In genomic region chr1:148729128-148729527, GRCh38 we compare ENCODE assay signal across 8 cellular contexts. TPM values are rescaled to one million over a fixed set of nuclear protein-coding genes. Genes with fewer than 3 reads are reported as not detected.
DNase-seq lines count a peak whose midpoint lies in the region; ATAC-seq, FAIRE-seq and TF ChIP-seq lines count a peak whose summit lies in the region.
"Not testable (repeated sequence)": the region's sequence is repeated elsewhere in the genome, so short reads cannot be mapped to it uniquely, and the experiment has no call there.

No MANE protein-coding gene starts in this region.

- no CpG with 5 or more reads among the region's 3 CpGs for WGBS in body of pancreas, 2 donors

- H3K9me3 ChIP-seq in body of pancreas; naive thymus-derived CD4-positive, alpha-beta T cell (ENCODE audit: control insufficient read depth in 2 of 3, low read length in 3 of 3): not testable (repeated sequence)

- ATAC-seq in GM18907 (IDR thresholded peaks at IDR 0.05; ENCODE audit: unreplicated experiment), result peak; percentile 74
- peak; percentile 64 for ATAC-seq in GM21360 (IDR thresholded peaks at IDR 0.05; ENCODE audit: unreplicated experiment)
- peak; percentile 72 for ATAC-seq in HG02610 (IDR thresholded peaks at IDR 0.05; ENCODE audit: unreplicated experiment)
- peak; percentile 57 for ATAC-seq in HG03064 (IDR thresholded peaks at IDR 0.05; ENCODE audit: low read depth, unreplicated experiment)
- ATAC-seq in HG03460 (IDR thresholded peaks at IDR 0.05; ENCODE audit: unreplicated experiment), result peak; percentile 78
- peak; percentile 48 for ATAC-seq in body of pancreas
- peak; percentile 77 for ATAC-seq in naive thymus-derived CD4-positive, alpha-beta T cell

- H3K36me3 Mint-ChIP-seq in naive thymus-derived CD4-positive, alpha-beta T cell, result not testable (repeated sequence)

- H3K36me3 ChIP-seq in body of pancreas (replicated peaks in 1 of 2; ENCODE audit: insufficient read depth in 1 of 2, low read depth in 2 of 2); naive thymus-derived CD4-positive, alpha-beta T cell (ENCODE audit: control insufficient read depth in 2 of 3, insufficient read depth in 3 of 3, low read length in 3 of 3): not testable (repeated sequence)

- FAIRE-seq in GM12891 (lab: Jason Lieb, UNC), result peak; percentile 89

- TF ChIP-seq CTCF in body of pancreas (IDR thresholded peaks at IDR 0.05), result not testable (repeated sequence)

- H3K27ac ChIP-seq in body of pancreas; naive thymus-derived CD4-positive, alpha-beta T cell (ENCODE audit: low read depth, low read length): not testable (repeated sequence)

- not testable (repeated sequence) for TF ChIP-seq POLR2A in GM12891 (IDR thresholded peaks at IDR 0.05; ENCODE audit: low read depth, low read length); body of pancreas (IDR thresholded peaks at IDR 0.05)

- not testable (repeated sequence) for H3K4me1 ChIP-seq in body of pancreas; naive thymus-derived CD4-positive, alpha-beta T cell (ENCODE audit: control insufficient read depth in 2 of 2, insufficient read depth in 2 of 2, low read length in 2 of 2)

- not testable (repeated sequence) for H3K27ac Mint-ChIP-seq in naive thymus-derived CD4-positive, alpha-beta T cell

- not testable (repeated sequence) for H3K4me3 Mint-ChIP-seq in naive thymus-derived CD4-positive, alpha-beta T cell

- DNase-seq in GM12891 (ENCODE audit: insufficient read length, low spot score); body of pancreas; naive thymus-derived CD4-positive, alpha-beta T cell: not testable (repeated sequence)

- not testable (repeated sequence) for H3K9me3 Mint-ChIP-seq in naive thymus-derived CD4-positive, alpha-beta T cell

- not testable (repeated sequence) for H3K27me3 Mint-ChIP-seq in naive thymus-derived CD4-positive, alpha-beta T cell

- H3K4me3 ChIP-seq in body of pancreas; naive thymus-derived CD4-positive, alpha-beta T cell (ENCODE audit: low read length): not testable (repeated sequence)

- H3K4me1 Mint-ChIP-seq in naive thymus-derived CD4-positive, alpha-beta T cell, result not testable (repeated sequence)

- H3K27me3 ChIP-seq in body of pancreas; naive thymus-derived CD4-positive, alpha-beta T cell (ENCODE audit: control insufficient read depth in 2 of 2, insufficient read depth in 2 of 2, low read length in 2 of 2): not testable (repeated sequence)

- intact Hi-C loops in body of pancreas (cut with DNase I); naive thymus-derived CD4-positive, alpha-beta T cell (cut with micrococcal nuclease): not testable (repeated sequence)

- CTCF ChIA-PET in naive thymus-derived CD4-positive, alpha-beta T cell (lab: Charles Lee), result not testable (repeated sequence)

- POLR2A ChIA-PET in naive thymus-derived CD4-positive, alpha-beta T cell (lab: Charles Lee), result not testable (repeated sequence)

RNA-seq across cellular contexts. Expression of gene NUDT4B, which starts 19.4 kb away (rescaled TPM):
- 2.5 TPM for polyA plus RNA-seq in GM12891 (2012; ENCODE audit: low read depth, missing spikeins)
- total RNA-seq in body of pancreas, result 10 to 100 TPM; 10.9 to 42.5 TPM
- under 1 TPM in 2 of 5 experiments, not detected in 3; 0.62 to 0.69 TPM for total RNA-seq in naive thymus-derived CD4-positive, alpha-beta T cell
- 10 to 100 TPM in 1 of 2 donors, 1 to 10 TPM in 1; 3.7 to 11.2 TPM for polyA plus RNA-seq in naive thymus-derived CD4-positive, alpha-beta T cell

Comparison
In these comparisons a context has a peak if more than half of its experiments do, and no peak if none do; other contexts are left out.
1. RNA of gene NUDT4B, which starts 19.4 kb away (total RNA-seq): 10.9 to 42.5 TPM in body of pancreas; 0.62 to 0.69 TPM in naive thymus-derived CD4-positive, alpha-beta T cell; every median in the first group is over 4 times any median in the second.
2. Peak in every context shown above with its lines, with median percentiles within 50 percentile points of each other: ATAC-seq.